In genomic region chr10:7546365-7546967, GRCh38 we compare ENCODE assay signal across 17 cellular contexts.
DNase-seq lines count a peak whose midpoint lies in the region; ATAC-seq and TF ChIP-seq lines count a peak whose summit lies in the region.
"Had no signal": no experiment of that assay in that cellular context is flagged by ENCODE, and none has a peak within 500 bp of the region (broad histone marks: within the 10 kb centered on the region; RNA-seq: fewer than 3 reads in every experiment).

No MANE protein-coding gene starts in this region.

- no peak overlapping the region for H3K4ac ChIP-seq in trophoblast cell (ENCODE audit: low read depth, low read length)

- H3K36me3 Mint-ChIP-seq in stimulated activated effector memory CD8-positive, alpha-beta T cell treated with anti-CD3 and anti-CD28 coated beads, Interleukin-12 subunit alpha, Interleukin-12 subunit beta, amount 100 ng/mL, for 72 hours, result no peaks in the 10 kb centered on the region
- H3K36me3 Mint-ChIP-seq: CD8-positive, alpha-beta T cell had no signal

- ATAC-seq in heart left ventricle (no peak), left ventricle myocardium superior (no peak), gastroesophageal sphincter (no peak)
- no peak for ATAC-seq in stimulated activated effector memory CD8-positive, alpha-beta T cell treated with anti-CD3 and anti-CD28 coated beads, Interleukin-12 subunit alpha, Interleukin-12 subunit beta, amount 100 ng/mL, for 72 hours
- ATAC-seq: CD8-positive, alpha-beta T cell; PC-3 had no signal

- H3K4me3 Mint-ChIP-seq in stimulated activated effector memory CD8-positive, alpha-beta T cell treated with anti-CD3 and anti-CD28 coated beads, Interleukin-12 subunit alpha, Interleukin-12 subunit beta, amount 100 ng/mL, for 72 hours, result no peak overlapping the region
- H3K4me3 Mint-ChIP-seq: CD8-positive, alpha-beta T cell had no signal

- peak overlapping the region; percentile 25 for H3K23ac ChIP-seq in trophoblast cell (ENCODE audit: low read length)

- no peak overlapping the region for H3K4me3 ChIP-seq in heart left ventricle
- H3K4me3 ChIP-seq in gastroesophageal sphincter, result no peak overlapping the region
- no peak overlapping the region for H3K4me3 ChIP-seq in trophoblast cell (ENCODE audit: low read depth, low read length)
- H3K4me3 ChIP-seq in foreskin fibroblast (ENCODE audit: low read depth in 1 of 2, low read length in 2 of 2), result no peak overlapping the region

- TF ChIP-seq CTCF in heart left ventricle (IDR thresholded peaks at IDR 0.05) (no peak), gastroesophageal sphincter (IDR thresholded peaks at IDR 0.05) (no peak), foreskin fibroblast (IDR thresholded peaks at IDR 0.05; ENCODE audit: low read depth, low read length) (no peak)

- H3K27me3 ChIP-seq in heart left ventricle, result no peaks in the 10 kb centered on the region
- H3K27me3 ChIP-seq in gastroesophageal sphincter, result no peaks in the 10 kb centered on the region
- no peaks in the 10 kb centered on the region for H3K27me3 ChIP-seq in trophoblast cell (ENCODE audit: insufficient read depth, low read length)

- no peaks in the 10 kb centered on the region for H3K36me3 ChIP-seq in heart left ventricle
- H3K36me3 ChIP-seq in gastroesophageal sphincter, result no peaks in the 10 kb centered on the region
- H3K36me3 ChIP-seq in trophoblast cell (ENCODE audit: control insufficient read depth in 1 of 2, insufficient read depth in 2 of 2, low read length in 2 of 2), result no peaks in the 10 kb centered on the region

- DNase-seq in heart left ventricle, result no peak
- no peak for DNase-seq in left ventricle myocardium superior
- DNase-seq in trophoblast cell, result no peak
- DNase-seq in central memory CD4-positive, alpha-beta T cell, result no peak
- no peak for DNase-seq in AG08395 (ENCODE audit: low spot score)
- no peak for DNase-seq in foreskin fibroblast
- no peak for DNase-seq in stimulated activated effector memory CD8-positive, alpha-beta T cell treated with anti-CD3 and anti-CD28 coated beads, Interleukin-12 subunit alpha, Interleukin-12 subunit beta, amount 100 ng/mL, for 72 hours (ENCODE audit: low spot score in 2 of 2)
- DNase-seq: CD8-positive, alpha-beta T cell; HCEC 1CT; KBM-7; NCI-H1436; NCI-H2029; NCI-H2171; NCI-H446; PC-3 had no signal

- H2BK5ac ChIP-seq in trophoblast cell (ENCODE audit: low read depth, low read length, poor library complexity), result no peak overlapping the region

- H3K4me1 Mint-ChIP-seq in stimulated activated effector memory CD8-positive, alpha-beta T cell treated with anti-CD3 and anti-CD28 coated beads, Interleukin-12 subunit alpha, Interleukin-12 subunit beta, amount 100 ng/mL, for 72 hours, result no peaks in the 10 kb centered on the region

- peak overlapping the region in 7 of 12 donors; percentile 42 to 84 (median 79) for H3K27ac ChIP-seq in heart left ventricle
- peak overlapping the region in 3 of 4 donors; percentile 37 to 85 (median 51) for H3K27ac ChIP-seq in gastroesophageal sphincter
- no peak overlapping the region for H3K27ac ChIP-seq in trophoblast cell (ENCODE audit: low read depth, low read length)
- H3K27ac ChIP-seq: 22Rv1 had no signal

- no peaks in the 10 kb centered on the region for H3K79me2 ChIP-seq in trophoblast cell (ENCODE audit: control insufficient read depth, insufficient read depth, low read length, poor library complexity)

- intact Hi-C loops in heart left ventricle (cut with DNase I), result no loop called here
- intact Hi-C loops in left ventricle myocardium superior (cut with micrococcal nuclease), result no loop called here

- H4K91ac ChIP-seq in trophoblast cell (ENCODE audit: low read depth, low read length), result no peak overlapping the region

- no peak overlapping the region for H3K4me2 ChIP-seq in trophoblast cell (ENCODE audit: low read length)

- H4K8ac ChIP-seq in trophoblast cell (ENCODE audit: low read depth, low read length), result no peak overlapping the region

- H3K79me1 ChIP-seq in trophoblast cell (ENCODE audit: low read length), result peaks cover 2% of the 10 kb centered on the region

- H2BK12ac ChIP-seq in trophoblast cell (ENCODE audit: low read length), result no peak overlapping the region

- H3K18ac ChIP-seq in trophoblast cell (ENCODE audit: low read length), result no peak overlapping the region

- H2BK120ac ChIP-seq in trophoblast cell (ENCODE audit: insufficient read depth, low read length, poor library complexity), result no peak overlapping the region

- H3K4me1 ChIP-seq in heart left ventricle, result peaks cover 0 to 35% (median 17%) of the 10 kb centered on the region in 12 donors
- peaks cover 0 to 79% (median 23%) of the 10 kb centered on the region in 3 donors for H3K4me1 ChIP-seq in gastroesophageal sphincter
- peaks cover 2 to 3% of the 10 kb centered on the region in 2 experiments for H3K4me1 ChIP-seq in trophoblast cell (ENCODE audit: control insufficient read depth in 1 of 2, insufficient read depth in 2 of 2, low read length in 2 of 2)

- H3K9me3 Mint-ChIP-seq in stimulated activated effector memory CD8-positive, alpha-beta T cell treated with anti-CD3 and anti-CD28 coated beads, Interleukin-12 subunit alpha, Interleukin-12 subunit beta, amount 100 ng/mL, for 72 hours, result no peaks in the 10 kb centered on the region
- H3K9me3 Mint-ChIP-seq: CD8-positive, alpha-beta T cell had no signal

- no peak overlapping the region for H3K27ac Mint-ChIP-seq in stimulated activated effector memory CD8-positive, alpha-beta T cell treated with anti-CD3 and anti-CD28 coated beads, Interleukin-12 subunit alpha, Interleukin-12 subunit beta, amount 100 ng/mL, for 72 hours
- H3K27ac Mint-ChIP-seq: CD8-positive, alpha-beta T cell had no signal

- no peak for TF ChIP-seq EP300 in gastroesophageal sphincter (IDR thresholded peaks at IDR 0.05)

- H2AK5ac ChIP-seq in trophoblast cell (ENCODE audit: low read length), result no peak overlapping the region

- WGBS in heart left ventricle, 4 donors, result 86 to 92% (median 91%) methylated on average over 10 of the region's 10 CpGs
- 29 to 88% methylated on average over 1 to 4 of the region's 10 CpGs for WGBS in gastroesophageal sphincter (ENCODE audit: low coverage in 1 of 2), 2 donors
- WGBS in trophoblast cell (ENCODE audit: extremely low coverage, insufficient coverage, insufficient read length), result no CpG with 5 or more reads among the region's 10 CpGs

- no peak for TF ChIP-seq POLR2A in heart left ventricle (IDR thresholded peaks at IDR 0.05)
- TF ChIP-seq POLR2A in gastroesophageal sphincter (IDR thresholded peaks at IDR 0.05), result no peak

- no peak overlapping the region for H2AFZ ChIP-seq in trophoblast cell (ENCODE audit: insufficient read depth, low read length, poor library complexity)

- no peak overlapping the region for H4K12ac ChIP-seq in trophoblast cell (ENCODE audit: low read depth, low read length)

- H3K9me3 ChIP-seq in heart left ventricle (no peaks in the 10 kb centered on the region), gastroesophageal sphincter (no peaks in the 10 kb centered on the region), trophoblast cell (ENCODE audit: insufficient read depth, low read depth, low read length) (no peaks in the 10 kb centered on the region)

- H3K9ac ChIP-seq in trophoblast cell (ENCODE audit: low read length), result no peak overlapping the region

- H3K14ac ChIP-seq in trophoblast cell (ENCODE audit: low read length), result no peak overlapping the region
